Comparison of ENCODE assay signal across 8 cellular contexts in the genomic region with DNA sequence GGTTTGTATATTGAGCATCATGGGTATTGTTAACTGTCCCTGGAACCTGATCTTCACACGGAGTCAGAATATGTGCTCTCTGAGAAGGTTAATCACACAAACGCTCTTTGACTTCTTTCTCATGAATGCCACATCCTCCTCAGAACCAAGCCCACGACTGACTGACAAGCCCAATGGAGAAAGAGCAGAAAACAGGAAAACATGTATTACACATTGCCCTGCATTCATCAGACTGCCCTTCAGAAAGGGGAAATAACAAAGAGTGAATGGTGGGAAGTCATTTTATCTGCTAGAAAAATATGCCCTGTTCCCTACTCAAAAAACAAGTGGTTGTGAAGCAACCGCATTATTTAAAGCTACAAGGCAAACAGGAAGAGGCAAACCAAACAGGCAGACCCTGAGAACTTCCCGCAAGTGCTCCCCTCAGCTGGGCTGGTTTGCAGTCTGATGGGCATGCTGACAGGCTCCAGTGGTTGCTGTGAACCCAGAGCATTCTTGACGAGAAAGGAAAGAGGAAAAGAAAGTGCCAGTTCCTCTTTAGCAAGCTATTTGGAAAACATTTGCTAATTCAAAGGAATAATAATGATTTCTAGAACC.
DNase-seq lines count a peak whose midpoint lies in the region; ATAC-seq lines count a peak whose summit lies in the region.

No MANE protein-coding gene starts in this region.

- peak overlapping the region; percentile 70 to 82 (median 80); a peak in 21 of 22 replicates for H3K9ac ChIP-seq in BLaER1 treated with 17β-estradiol and CSF1 and Interleukin-3, amounts not matched to agents 10 nM and 100 nM

- H3K4me3 ChIP-seq in BLaER1 treated with 17β-estradiol and CSF1 and Interleukin-3, amounts not matched to agents 10 nM and 100 nM: peak overlapping the region in 4 of 10 experiments; percentile 7 to 28 (median 18); a peak in 5 of 20 replicates
- H3K4me3 ChIP-seq in right cardiac atrium (ENCODE audit: low read length) (no peak overlapping the region), aorta (ENCODE audit: low read length in 2 of 2) (no peak overlapping the region), SJCRH30 (no peak overlapping the region)

- peaks cover 31 to 74% (median 60%) of the 10 kb centered on the region in 10 experiments for H3K4me1 ChIP-seq in BLaER1 treated with 17β-estradiol and CSF1 and Interleukin-3, amounts not matched to agents 10 nM and 100 nM
- no peaks in the 10 kb centered on the region for H3K4me1 ChIP-seq in right cardiac atrium (ENCODE audit: control insufficient read depth, insufficient read depth, low read length)
- H3K4me1 ChIP-seq in aorta (ENCODE audit: control insufficient read depth in 1 of 2, insufficient read depth in 2 of 2, low read length in 2 of 2): no peaks in the 10 kb centered on the region
- H3K4me1 ChIP-seq in SJCRH30: no peaks in the 10 kb centered on the region

- H3K27me3 ChIP-seq in BLaER1 treated with 17β-estradiol and CSF1 and Interleukin-3, amounts not matched to agents 10 nM and 100 nM: no peaks in the 10 kb centered on the region
- no peaks in the 10 kb centered on the region for H3K27me3 ChIP-seq in right cardiac atrium (ENCODE audit: control insufficient read depth, insufficient read depth)
- H3K27me3 ChIP-seq in aorta (ENCODE audit: control insufficient read depth in 1 of 2, insufficient read depth in 2 of 2, low read length in 1 of 2): no peaks in the 10 kb centered on the region
- no peaks in the 10 kb centered on the region for H3K27me3 ChIP-seq in SJCRH30

- peak; percentile 71 for ATAC-seq in GM21526 (IDR thresholded peaks at IDR 0.05; ENCODE audit: low FRiP score, unreplicated experiment)
- ATAC-seq in right cardiac atrium: peak; percentile 90 to 98
- no peak for ATAC-seq in aorta (ENCODE audit: low FRiP score)

- no peaks in the 10 kb centered on the region for H3K36me3 ChIP-seq in BLaER1 treated with 17β-estradiol and CSF1 and Interleukin-3, amounts not matched to agents 10 nM and 100 nM
- H3K36me3 ChIP-seq in aorta (ENCODE audit: control insufficient read depth in 1 of 2, insufficient read depth in 2 of 2, low read length in 1 of 2): no peaks in the 10 kb centered on the region
- no peaks in the 10 kb centered on the region for H3K36me3 ChIP-seq in SJCRH30

- H3K9me3 ChIP-seq in BLaER1 treated with 17β-estradiol and CSF1 and Interleukin-3, amounts not matched to agents 10 nM and 100 nM (replicated peaks in 1 of 11): peaks cover 0 to 6% (median 0%) of the 10 kb centered on the region in 11 experiments; a peak in 8 of 22 replicates
- H3K9me3 ChIP-seq in right cardiac atrium (ENCODE audit: control insufficient read depth, low read length) (no peaks in the 10 kb centered on the region), aorta (ENCODE audit: control insufficient read depth, low read length) (no peaks in the 10 kb centered on the region), SJCRH30 (replicated peaks) (no peaks in the 10 kb centered on the region)

- H3K4me2 ChIP-seq in BLaER1 treated with 17β-estradiol and CSF1 and Interleukin-3, amounts not matched to agents 10 nM and 100 nM: peak overlapping the region; percentile 72 to 94 (median 82)

- intact Hi-C loops in right cardiac atrium (cut with DNase I) (no loop called here), aorta (cut with DNase I) (loop anchor here in 1 of 2 donors (10.0 kb wide), 1 partner anchor 63 kb away; no protein-coding TSS in a partner anchor)

- no peaks in the 10 kb centered on the region for H4K20me1 ChIP-seq in BLaER1 treated with 17β-estradiol and CSF1 and Interleukin-3, amounts not matched to agents 10 nM and 100 nM

- 40% methylated on average over 6 of the region's 6 CpGs for WGBS in right cardiac atrium
- 26% methylated on average over 6 of the region's 6 CpGs for WGBS in aorta, 2 donors

- H3K27ac ChIP-seq in BLaER1 treated with 17β-estradiol and CSF1 and Interleukin-3, amounts not matched to agents 10 nM and 100 nM: peak overlapping the region; percentile 90 to 96 (median 93)
- H3K27ac ChIP-seq in right cardiac atrium (ENCODE audit: low read length): no peak overlapping the region
- H3K27ac ChIP-seq in aorta (ENCODE audit: low read depth in 1 of 2, low read length in 2 of 2): no peak overlapping the region
- H3K27ac ChIP-seq in SJCRH30: no peak overlapping the region

- DNase-seq in NOMO-1 treated with dmso at 0.1 percent for 144 hours (lab: John Stamatoyannopoulos, UW; ENCODE audit: unreplicated experiment) (peak; percentile 85), right cardiac atrium (peak; percentile 57 to 73 (median 73)), aorta (peak; percentile 74 to 85), SJCRH30 (no peak), T-helper 9 cell (no peak), NCI-H748 treated with DMSO at 0.1 percent for 48 hours (lab: John Stamatoyannopoulos, UW) (no peak)

Comparison
In these comparisons a context has a peak if more than half of its experiments do, and no peak if none do; other contexts are left out.
1. H3K27ac ChIP-seq: peak in BLaER1 treated with 17β-estradiol and CSF1 and Interleukin-3, amounts not matched to agents 10 nM and 100 nM (11 of 11); none in right cardiac atrium (single experiment), aorta (0 of 2) and SJCRH30 (single experiment).
2. DNase-seq: peak in NOMO-1 treated with dmso at 0.1 percent for 144 hours (single experiment), right cardiac atrium (3 of 3) and aorta (2 of 2); none in SJCRH30 (0 of 2), T-helper 9 cell (single experiment) and NCI-H748 treated with DMSO at 0.1 percent for 48 hours (single experiment).